In the genomic region with DNA sequence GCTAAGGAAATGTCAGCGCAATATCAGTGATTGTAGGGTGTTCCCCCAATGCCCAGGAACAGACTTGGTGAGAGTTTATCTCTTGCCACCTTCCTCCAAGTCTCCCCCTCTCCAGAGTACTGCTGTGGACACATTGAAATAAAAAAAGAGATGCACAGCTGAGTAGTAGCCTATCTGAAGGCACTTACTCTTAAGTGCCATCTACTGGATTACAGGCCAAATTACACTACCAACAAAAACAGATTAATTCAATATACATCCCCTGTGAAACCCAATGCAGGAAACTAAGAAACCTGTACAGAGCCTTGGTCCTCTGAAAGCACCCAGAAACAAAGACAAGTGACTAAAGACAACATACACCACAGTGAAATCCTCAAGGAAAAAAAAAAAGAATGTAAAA, we compare ENCODE assay signal across 9 cellular contexts.
A peak's percentile ranks its signal among the peaks of the same experiment; 100 is the strongest.
DNase-seq lines count a peak whose midpoint lies in the region; ATAC-seq and TF ChIP-seq lines count a peak whose summit lies in the region.
"Had no signal": no experiment of that assay in that cellular context is flagged by ENCODE, and none has a peak within 500 bp of the region (broad histone marks: within the 10 kb centered on the region; RNA-seq: fewer than 3 reads in every experiment).

No MANE protein-coding gene starts in this region.

- no peak for ATAC-seq in Right ventricle myocardium inferior

- no peaks in the 10 kb centered on the region for H3K4me1 ChIP-seq in left ventricle myocardium inferior
- peaks cover 3% of the 10 kb centered on the region for H3K4me1 ChIP-seq in KMS-11 (ENCODE audit: low read depth, poor library complexity, severe bottlenecking)
- no peaks in the 10 kb centered on the region for H3K4me1 ChIP-seq in mammary epithelial cell (ENCODE audit: insufficient read depth, low read length)
- H3K4me1 ChIP-seq in vagina: no peaks in the 10 kb centered on the region

- no peaks in the 10 kb centered on the region for H3K9me3 ChIP-seq in left ventricle myocardium inferior (replicated peaks)
- peaks cover 2% of the 10 kb centered on the region for H3K9me3 ChIP-seq in mammary epithelial cell (replicated peaks; ENCODE audit: insufficient read depth, low read length)
- H3K9me3 ChIP-seq in vagina: no peaks in the 10 kb centered on the region
- H3K9me3 ChIP-seq: thoracic aorta had no signal

- DNase-seq in left ventricle myocardium inferior: no peak
- no peak for DNase-seq in Right ventricle myocardium inferior (ENCODE audit: missing footprints)
- no peak for DNase-seq in mammary epithelial cell
- no peak for DNase-seq in vagina (ENCODE audit: extremely low spot score in 2 of 2)
- no peak for DNase-seq in caudate nucleus (lab: John Stamatoyannopoulos, UW)
- DNase-seq in cortex of kidney (lab: John Stamatoyannopoulos, UW): no peak
- DNase-seq in NCI-H345 (lab: John Stamatoyannopoulos, UW): no peak

- H3K27me3 ChIP-seq in left ventricle myocardium inferior (ENCODE audit: low read depth): no peaks in the 10 kb centered on the region
- H3K27me3 ChIP-seq in KMS-11 (ENCODE audit: insufficient read depth, low read depth): no peaks in the 10 kb centered on the region
- no peaks in the 10 kb centered on the region for H3K27me3 ChIP-seq in mammary epithelial cell (ENCODE audit: insufficient read depth, low read length)
- H3K27me3 ChIP-seq in vagina: no peaks in the 10 kb centered on the region

- BruUV-seq in mammary epithelial cell (replicated peaks; lab: Mats Ljungman, UMichigan): no TSS peak

- CTCF ChIA-PET in mammary epithelial cell (lab: Charles Lee; ENCODE audit: low non-redundant PET): no interaction called here

- TF ChIP-seq POLR2A in vagina (IDR thresholded peaks at IDR 0.05): no peak

- H2AFZ ChIP-seq in KMS-11 (ENCODE audit: low read depth) (no peak overlapping the region), mammary epithelial cell (ENCODE audit: low read depth, low read length) (no peak overlapping the region)

- H3K79me2 ChIP-seq in KMS-11 (ENCODE audit: insufficient read depth, low read depth): no peaks in the 10 kb centered on the region
- H3K79me2 ChIP-seq in mammary epithelial cell (ENCODE audit: insufficient read depth, low read length): no peaks in the 10 kb centered on the region

- H3K36me3 ChIP-seq in left ventricle myocardium inferior (no peaks in the 10 kb centered on the region), KMS-11 (ENCODE audit: insufficient read depth) (no peaks in the 10 kb centered on the region), mammary epithelial cell (ENCODE audit: insufficient read depth, low read length) (no peaks in the 10 kb centered on the region), vagina (no peaks in the 10 kb centered on the region)
- H3K36me3 ChIP-seq: thoracic aorta had no signal

- H4K20me1 ChIP-seq in KMS-11 (ENCODE audit: insufficient read depth) (no peaks in the 10 kb centered on the region), mammary epithelial cell (ENCODE audit: insufficient read depth, low read length) (no peaks in the 10 kb centered on the region)

- WGBS in mammary epithelial cell (ENCODE audit: low coverage, missing lambda C conversion rate): 40% methylated on average over 1 of the region's 1 CpG

- TF ChIP-seq CTCF in left ventricle myocardium inferior (IDR thresholded peaks at IDR 0.05; ENCODE audit: borderline replicate concordance) (peak; percentile 46), KMS-11 (conservative IDR thresholded peaks at IDR 0.05; ENCODE audit: low read depth, low read length) (peak; percentile 59; the same call in 1 of the 2 replicates), mammary epithelial cell (conservative IDR thresholded peaks at IDR 0.05 in 1 of 2, IDR thresholded peaks at IDR 0.05 in 1 of 2; ENCODE audit: extremely low read depth in 1 of 2, insufficient read depth in 1 of 2, low read depth in 1 of 2, low read length in 2 of 2) (peak; percentile 7 to 33), vagina (IDR thresholded peaks at IDR 0.05) (peak in 2 of 3 experiments; percentile 15 to 18)

- no peak overlapping the region for H3K4me3 ChIP-seq in left ventricle myocardium inferior
- no peak overlapping the region for H3K4me3 ChIP-seq in KMS-11 (IDR thresholded peaks at IDR 0.05; ENCODE audit: insufficient read depth, low read depth, low read length)
- no peak overlapping the region for H3K4me3 ChIP-seq in mammary epithelial cell (replicated peaks in 1 of 3; ENCODE audit: insufficient read depth in 1 of 3, low read depth in 2 of 3, low read length in 3 of 3)
- no peak overlapping the region for H3K4me3 ChIP-seq in vagina
- H3K4me3 ChIP-seq: thoracic aorta had no signal

- in situ Hi-C loops in mammary epithelial cell (cut with MboI; ENCODE audit: low sequenced_read_pairs in 2 of 2): no loop called here

- H3K9ac ChIP-seq in KMS-11 (no peak overlapping the region), mammary epithelial cell (ENCODE audit: insufficient read depth, low read length) (no peak overlapping the region)

- H3K4me2 ChIP-seq in KMS-11 (no peak overlapping the region), mammary epithelial cell (ENCODE audit: insufficient read depth, low read depth, low read length) (no peak overlapping the region)

- H3K27ac ChIP-seq in left ventricle myocardium inferior (replicated peaks) (no peak overlapping the region), KMS-11 (no peak overlapping the region), mammary epithelial cell (ENCODE audit: insufficient read depth, low read depth, low read length) (no peak overlapping the region), vagina (no peak overlapping the region), caudate nucleus (ENCODE audit: low read depth, low read length) (no peak overlapping the region)
- H3K27ac ChIP-seq: thoracic aorta had no signal

- intact Hi-C loops in left ventricle myocardium inferior (cut with micrococcal nuclease) (no loop called here), Right ventricle myocardium inferior (cut with DNase I) (no loop called here), mammary epithelial cell (cut with micrococcal nuclease) (loop anchor here (10.0 kb wide), 1 partner anchor 1071 kb away; no protein-coding TSS in a partner anchor), vagina (cut with DNase I) (no loop called here)

- dilution Hi-C loops in mammary epithelial cell (cut with HindIII; ENCODE audit: low sequenced_read_pairs): no loop called here
